Comparison of ENCODE assay signal across 22 cellular contexts in the genomic region with DNA sequence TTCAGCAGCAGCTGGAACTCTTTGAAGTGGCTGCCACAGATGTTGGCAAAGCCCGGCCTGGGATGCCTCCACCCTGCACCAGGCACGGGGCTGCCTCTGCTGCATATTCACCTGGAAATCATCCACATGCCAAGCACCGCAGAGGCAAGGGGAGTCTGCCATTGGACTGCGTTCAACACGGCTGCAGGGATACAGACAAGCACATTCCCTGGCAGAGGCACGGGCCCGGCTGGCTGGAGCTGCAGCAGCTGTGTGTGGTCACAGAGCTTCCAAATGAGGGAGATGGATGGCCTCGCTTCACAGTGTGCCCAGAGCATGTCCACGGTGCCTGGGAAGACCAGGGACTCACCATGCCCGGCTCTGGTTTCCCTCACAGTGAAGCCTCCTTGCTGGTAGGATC.
A peak's percentile ranks its signal among the peaks of the same experiment; 100 is the strongest.
DNase-seq lines count a peak whose midpoint lies in the region; ATAC-seq and TF ChIP-seq lines count a peak whose summit lies in the region.
"Had no signal": no experiment of that assay in that cellular context is flagged by ENCODE, and none has a peak within 500 bp of the region (broad histone marks: within the 10 kb centered on the region; RNA-seq: fewer than 3 reads in every experiment).

No MANE protein-coding gene starts in this region.

- DNase-seq in DMS79 (lab: John Stamatoyannopoulos, UW), result peak; percentile 47
- peak; percentile 13 for DNase-seq in NCI-H1092 (lab: John Stamatoyannopoulos, UW)
- DNase-seq in NCI-H2029 (lab: John Stamatoyannopoulos, UW), result peak; percentile 81
- DNase-seq in OCI-M2 (lab: John Stamatoyannopoulos, UW; ENCODE audit: unreplicated experiment), result no peak
- DNase-seq in RPMI8226, result no peak
- DNase-seq: C1 segment of cervical spinal cord; CD8-positive, alpha-beta T cell; DMS 273 treated with DMSO at 0.1 percent for 48 hours; GM23248; H9; MM.1S; NCI-H1436 treated with DMSO at 0.1 percent for 48 hours; NCI-H2081; NCI-H526 treated with DMSO at 0.1 percent for 48 hours; Peyer's patch; SIG-M5; T-helper 9 cell had no signal

- TF ChIP-seq CTCF in VCaP (conservative IDR thresholded peaks at IDR 0.05), result no peak

- H3K27ac ChIP-seq in VCaP, result peak overlapping the region; percentile 47
- H3K27ac ChIP-seq: GM23248, KMS-11, Peyer's patch, SK-N-MC had no signal

- no peak for ATAC-seq in HG03460 (IDR thresholded peaks at IDR 0.05; ENCODE audit: unreplicated experiment)
- ATAC-seq: A549; CD8-positive, alpha-beta T cell had no signal

Comparison
In these comparisons a context has a peak if more than half of its experiments do, and no peak if none do; other contexts are left out.
1. DNase-seq: peak in DMS79 (single experiment), NCI-H1092 (single experiment) and NCI-H2029 (single experiment); none in OCI-M2 (single experiment) and RPMI8226 (single experiment).